ENCODE assay signal across 2 cellular contexts in the genomic region with DNA sequence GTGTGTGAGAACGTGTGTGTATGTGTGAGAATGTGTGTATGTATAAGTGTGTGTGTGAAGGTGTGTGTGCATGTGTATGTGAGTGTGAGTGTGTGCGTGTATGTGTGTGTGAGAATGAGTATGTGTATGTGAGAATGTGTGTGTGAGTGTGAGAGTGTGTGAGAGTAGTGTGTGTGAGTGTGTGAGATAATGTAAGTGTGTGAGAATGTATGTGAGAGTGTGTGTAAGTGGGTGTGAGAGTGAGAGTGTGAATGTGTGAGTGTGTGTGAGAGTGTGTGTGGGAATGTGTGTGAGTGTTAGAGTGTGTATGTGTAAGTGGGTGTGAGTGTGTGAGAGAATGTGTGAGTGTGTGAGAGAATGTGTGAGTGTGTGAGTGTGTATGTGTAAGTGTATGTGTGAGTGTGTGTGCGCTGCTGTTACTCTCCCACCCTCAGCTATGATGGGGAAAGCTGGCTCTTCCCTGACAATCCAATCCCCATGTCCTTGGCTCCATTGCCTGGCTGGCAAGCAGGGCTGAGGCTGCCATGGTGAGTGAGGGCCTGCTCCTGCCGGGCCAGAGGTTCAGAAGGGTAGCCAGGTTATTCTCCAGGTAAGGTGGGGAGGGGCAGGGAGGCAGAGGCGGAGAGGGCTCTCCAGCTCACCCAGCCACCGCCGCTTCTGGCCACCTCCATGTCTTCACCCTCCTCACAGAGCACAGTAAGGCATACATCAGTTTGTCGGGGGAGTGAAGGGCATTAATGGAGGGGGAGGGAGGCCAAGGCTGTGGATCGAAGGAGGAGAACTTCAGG.
TF ChIP-seq lines count a peak whose summit lies in the region.

No MANE protein-coding gene starts in this region.

TF ChIP-seq in HEK293, 187 proteins besides CTCF, POLR2A, EP300 and RAD21 (continued from another document and continues in another):
- no peak for TF ChIP-seq ZNF558 (tag by site-specific recombination; IDR thresholded peaks at IDR 0.05)
- TF ChIP-seq, protein P1, sequence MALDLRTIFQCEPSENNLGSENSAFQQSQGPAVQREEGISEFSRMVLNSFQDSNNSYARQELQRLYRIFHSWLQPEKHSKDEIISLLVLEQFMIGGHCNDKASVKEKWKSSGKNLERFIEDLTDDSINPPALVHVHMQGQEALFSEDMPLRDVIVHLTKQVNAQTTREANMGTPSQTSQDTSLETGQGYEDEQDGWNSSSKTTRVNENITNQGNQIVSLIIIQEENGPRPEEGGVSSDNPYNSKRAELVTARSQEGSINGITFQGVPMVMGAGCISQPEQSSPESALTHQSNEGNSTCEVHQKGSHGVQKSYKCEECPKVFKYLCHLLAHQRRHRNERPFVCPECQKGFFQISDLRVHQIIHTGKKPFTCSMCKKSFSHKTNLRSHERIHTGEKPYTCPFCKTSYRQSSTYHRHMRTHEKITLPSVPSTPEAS (tag by site-specific recombination; IDR thresholded peaks at IDR 0.05), result peak; percentile 86
- TF ChIP-seq ZNF223 (tag by site-specific recombination; IDR thresholded peaks at IDR 0.05), result no peak
- TF ChIP-seq, protein P2, sequence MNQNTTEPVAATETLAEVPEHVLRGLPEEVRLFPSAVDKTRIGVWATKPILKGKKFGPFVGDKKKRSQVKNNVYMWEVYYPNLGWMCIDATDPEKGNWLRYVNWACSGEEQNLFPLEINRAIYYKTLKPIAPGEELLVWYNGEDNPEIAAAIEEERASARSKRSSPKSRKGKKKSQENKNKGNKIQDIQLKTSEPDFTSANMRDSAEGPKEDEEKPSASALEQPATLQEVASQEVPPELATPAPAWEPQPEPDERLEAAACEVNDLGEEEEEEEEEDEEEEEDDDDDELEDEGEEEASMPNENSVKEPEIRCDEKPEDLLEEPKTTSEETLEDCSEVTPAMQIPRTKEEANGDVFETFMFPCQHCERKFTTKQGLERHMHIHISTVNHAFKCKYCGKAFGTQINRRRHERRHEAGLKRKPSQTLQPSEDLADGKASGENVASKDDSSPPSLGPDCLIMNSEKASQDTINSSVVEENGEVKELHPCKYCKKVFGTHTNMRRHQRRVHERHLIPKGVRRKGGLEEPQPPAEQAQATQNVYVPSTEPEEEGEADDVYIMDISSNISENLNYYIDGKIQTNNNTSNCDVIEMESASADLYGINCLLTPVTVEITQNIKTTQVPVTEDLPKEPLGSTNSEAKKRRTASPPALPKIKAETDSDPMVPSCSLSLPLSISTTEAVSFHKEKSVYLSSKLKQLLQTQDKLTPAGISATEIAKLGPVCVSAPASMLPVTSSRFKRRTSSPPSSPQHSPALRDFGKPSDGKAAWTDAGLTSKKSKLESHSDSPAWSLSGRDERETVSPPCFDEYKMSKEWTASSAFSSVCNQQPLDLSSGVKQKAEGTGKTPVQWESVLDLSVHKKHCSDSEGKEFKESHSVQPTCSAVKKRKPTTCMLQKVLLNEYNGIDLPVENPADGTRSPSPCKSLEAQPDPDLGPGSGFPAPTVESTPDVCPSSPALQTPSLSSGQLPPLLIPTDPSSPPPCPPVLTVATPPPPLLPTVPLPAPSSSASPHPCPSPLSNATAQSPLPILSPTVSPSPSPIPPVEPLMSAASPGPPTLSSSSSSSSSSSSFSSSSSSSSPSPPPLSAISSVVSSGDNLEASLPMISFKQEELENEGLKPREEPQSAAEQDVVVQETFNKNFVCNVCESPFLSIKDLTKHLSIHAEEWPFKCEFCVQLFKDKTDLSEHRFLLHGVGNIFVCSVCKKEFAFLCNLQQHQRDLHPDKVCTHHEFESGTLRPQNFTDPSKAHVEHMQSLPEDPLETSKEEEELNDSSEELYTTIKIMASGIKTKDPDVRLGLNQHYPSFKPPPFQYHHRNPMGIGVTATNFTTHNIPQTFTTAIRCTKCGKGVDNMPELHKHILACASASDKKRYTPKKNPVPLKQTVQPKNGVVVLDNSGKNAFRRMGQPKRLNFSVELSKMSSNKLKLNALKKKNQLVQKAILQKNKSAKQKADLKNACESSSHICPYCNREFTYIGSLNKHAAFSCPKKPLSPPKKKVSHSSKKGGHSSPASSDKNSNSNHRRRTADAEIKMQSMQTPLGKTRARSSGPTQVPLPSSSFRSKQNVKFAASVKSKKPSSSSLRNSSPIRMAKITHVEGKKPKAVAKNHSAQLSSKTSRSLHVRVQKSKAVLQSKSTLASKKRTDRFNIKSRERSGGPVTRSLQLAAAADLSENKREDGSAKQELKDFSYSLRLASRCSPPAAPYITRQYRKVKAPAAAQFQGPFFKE (tag by site-specific recombination; IDR thresholded peaks at IDR 0.05; ENCODE audit: borderline replicate concordance), result no peak
- no peak for TF ChIP-seq FEZF1 (tag by site-specific recombination; IDR thresholded peaks at IDR 0.05)
- peak; percentile 35; the same call in 1 of the 2 replicates for TF ChIP-seq ZFHX2 (tag by site-specific recombination; conservative IDR thresholded peaks at IDR 0.05)
- peak; percentile 34; the same call in 1 of the 2 replicates for TF ChIP-seq ZNF791 (tag by site-specific recombination; IDR thresholded peaks at IDR 0.05)
- TF ChIP-seq HOXA7 (CRISPR knock-in tag; IDR thresholded peaks at IDR 0.05; ENCODE audit: borderline replicate concordance), result no peak
- no peak for TF ChIP-seq ZNF664 (tag by site-specific recombination; IDR thresholded peaks at IDR 0.05)
- TF ChIP-seq MEIS1 (CRISPR knock-in tag; IDR thresholded peaks at IDR 0.05; ENCODE audit: borderline replicate concordance), result no peak
- TF ChIP-seq, protein P3, sequence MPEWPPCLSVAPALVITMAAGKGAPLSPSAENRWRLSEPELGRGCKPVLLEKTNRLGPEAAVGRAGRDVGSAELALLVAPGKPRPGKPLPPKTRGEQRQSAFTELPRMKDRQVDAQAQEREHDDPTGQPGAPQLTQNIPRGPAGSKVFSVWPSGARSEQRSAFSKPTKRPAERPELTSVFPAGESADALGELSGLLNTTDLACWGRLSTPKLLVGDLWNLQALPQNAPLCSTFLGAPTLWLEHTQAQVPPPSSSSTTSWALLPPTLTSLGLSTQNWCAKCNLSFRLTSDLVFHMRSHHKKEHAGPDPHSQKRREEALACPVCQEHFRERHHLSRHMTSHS (tag by site-specific recombination; IDR thresholded peaks at IDR 0.05), result no peak
- TF ChIP-seq ZNF571 (tag by site-specific recombination; IDR thresholded peaks at IDR 0.05), result peak; percentile 78; the same call in 1 of the 2 replicates
- TF ChIP-seq, protein P4, sequence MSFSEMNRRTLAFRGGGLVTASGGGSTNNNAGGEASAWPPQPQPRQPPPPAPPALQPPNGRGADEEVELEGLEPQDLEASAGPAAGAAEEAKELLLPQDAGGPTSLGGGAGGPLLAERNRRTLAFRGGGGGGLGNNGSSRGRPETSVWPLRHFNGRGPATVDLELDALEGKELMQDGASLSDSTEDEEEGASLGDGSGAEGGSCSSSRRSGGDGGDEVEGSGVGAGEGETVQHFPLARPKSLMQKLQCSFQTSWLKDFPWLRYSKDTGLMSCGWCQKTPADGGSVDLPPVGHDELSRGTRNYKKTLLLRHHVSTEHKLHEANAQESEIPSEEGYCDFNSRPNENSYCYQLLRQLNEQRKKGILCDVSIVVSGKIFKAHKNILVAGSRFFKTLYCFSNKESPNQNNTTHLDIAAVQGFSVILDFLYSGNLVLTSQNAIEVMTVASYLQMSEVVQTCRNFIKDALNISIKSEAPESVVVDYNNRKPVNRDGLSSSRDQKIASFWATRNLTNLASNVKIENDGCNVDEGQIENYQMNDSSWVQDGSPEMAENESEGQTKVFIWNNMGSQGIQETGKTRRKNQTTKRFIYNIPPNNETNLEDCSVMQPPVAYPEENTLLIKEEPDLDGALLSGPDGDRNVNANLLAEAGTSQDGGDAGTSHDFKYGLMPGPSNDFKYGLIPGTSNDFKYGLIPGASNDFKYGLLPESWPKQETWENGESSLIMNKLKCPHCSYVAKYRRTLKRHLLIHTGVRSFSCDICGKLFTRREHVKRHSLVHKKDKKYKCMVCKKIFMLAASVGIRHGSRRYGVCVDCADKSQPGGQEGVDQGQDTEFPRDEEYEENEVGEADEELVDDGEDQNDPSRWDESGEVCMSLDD (tag by site-specific recombination; IDR thresholded peaks at IDR 0.05), result no peak
- TF ChIP-seq ZNF302 (tag by site-specific recombination; IDR thresholded peaks at IDR 0.05; ENCODE audit: low read depth), result no peak
- no peak for TF ChIP-seq ZNF610 (tag by site-specific recombination; IDR thresholded peaks at IDR 0.05; ENCODE audit: borderline replicate concordance)

TF ChIP-seq in K562, 482 proteins besides CTCF, POLR2A, EP300 and RAD21:
- no peak for TF ChIP-seq STAG1 (CRISPR knock-in tag; IDR thresholded peaks at IDR 0.05; ENCODE audit: borderline replicate concordance)
- TF ChIP-seq HMG20B (CRISPR knock-in tag; IDR thresholded peaks at IDR 0.05), result no peak
- TF ChIP-seq, protein P5, sequence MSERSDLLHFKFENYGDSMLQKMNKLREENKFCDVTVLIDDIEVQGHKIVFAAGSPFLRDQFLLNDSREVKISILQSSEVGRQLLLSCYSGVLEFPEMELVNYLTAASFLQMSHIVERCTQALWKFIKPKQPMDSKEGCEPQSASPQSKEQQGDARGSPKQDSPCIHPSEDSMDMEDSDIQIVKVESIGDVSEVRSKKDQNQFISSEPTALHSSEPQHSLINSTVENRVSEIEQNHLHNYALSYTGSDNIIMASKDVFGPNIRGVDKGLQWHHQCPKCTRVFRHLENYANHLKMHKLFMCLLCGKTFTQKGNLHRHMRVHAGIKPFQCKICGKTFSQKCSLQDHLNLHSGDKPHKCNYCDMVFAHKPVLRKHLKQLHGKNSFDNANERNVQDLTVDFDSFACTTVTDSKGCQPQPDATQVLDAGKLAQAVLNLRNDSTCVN (CRISPR knock-in tag; IDR thresholded peaks at IDR 0.05), result peak; percentile 74; the same call in 1 of the 2 replicates
- no peak for TF ChIP-seq FOXM1 (IDR thresholded peaks at IDR 0.05; ENCODE audit: low read depth)
- no peak for TF ChIP-seq FOXM1 (CRISPR knock-in tag; IDR thresholded peaks at IDR 0.05; ENCODE audit: low read depth)
- TF ChIP-seq, protein P6, sequence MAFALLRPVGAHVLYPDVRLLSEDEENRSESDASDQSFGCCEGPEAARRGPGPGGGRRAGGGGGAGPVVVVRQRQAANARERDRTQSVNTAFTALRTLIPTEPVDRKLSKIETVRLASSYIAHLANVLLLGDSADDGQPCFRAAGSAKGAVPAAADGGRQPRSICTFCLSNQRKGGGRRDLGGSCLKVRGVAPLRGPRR (CRISPR knock-in tag; IDR thresholded peaks at IDR 0.05), result no peak
- no peak for TF ChIP-seq RNF2 (IDR thresholded peaks at IDR 0.05)
- TF ChIP-seq, protein P7, sequence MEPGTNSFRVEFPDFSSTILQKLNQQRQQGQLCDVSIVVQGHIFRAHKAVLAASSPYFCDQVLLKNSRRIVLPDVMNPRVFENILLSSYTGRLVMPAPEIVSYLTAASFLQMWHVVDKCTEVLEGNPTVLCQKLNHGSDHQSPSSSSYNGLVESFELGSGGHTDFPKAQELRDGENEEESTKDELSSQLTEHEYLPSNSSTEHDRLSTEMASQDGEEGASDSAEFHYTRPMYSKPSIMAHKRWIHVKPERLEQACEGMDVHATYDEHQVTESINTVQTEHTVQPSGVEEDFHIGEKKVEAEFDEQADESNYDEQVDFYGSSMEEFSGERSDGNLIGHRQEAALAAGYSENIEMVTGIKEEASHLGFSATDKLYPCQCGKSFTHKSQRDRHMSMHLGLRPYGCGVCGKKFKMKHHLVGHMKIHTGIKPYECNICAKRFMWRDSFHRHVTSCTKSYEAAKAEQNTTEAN (CRISPR knock-in tag; IDR thresholded peaks at IDR 0.05), result peak; percentile 98
- TF ChIP-seq ZNF384 (IDR thresholded peaks at IDR 0.05; ENCODE audit: low read depth, low read length), result no peak
- TF ChIP-seq RBM34 (IDR thresholded peaks at IDR 0.05; ENCODE audit: borderline replicate concordance, insufficient read depth, low read length), result no peak
- peak; percentile 68; the same call in 1 of the 2 replicates for TF ChIP-seq OTX1 (CRISPR knock-in tag; IDR thresholded peaks at IDR 0.05)
- no peak for TF ChIP-seq XRCC3 (IDR thresholded peaks at IDR 0.05)
- TF ChIP-seq ELF4 (CRISPR knock-in tag; IDR thresholded peaks at IDR 0.05), result peak; percentile 87; the same call in 1 of the 2 replicates
- no peak for TF ChIP-seq CSDE1 (IDR thresholded peaks at IDR 0.05)
- no peak for TF ChIP-seq NFE2L1 (tag; IDR thresholded peaks at IDR 0.05; ENCODE audit: borderline replicate concordance, low read depth)
- TF ChIP-seq, protein P8, sequence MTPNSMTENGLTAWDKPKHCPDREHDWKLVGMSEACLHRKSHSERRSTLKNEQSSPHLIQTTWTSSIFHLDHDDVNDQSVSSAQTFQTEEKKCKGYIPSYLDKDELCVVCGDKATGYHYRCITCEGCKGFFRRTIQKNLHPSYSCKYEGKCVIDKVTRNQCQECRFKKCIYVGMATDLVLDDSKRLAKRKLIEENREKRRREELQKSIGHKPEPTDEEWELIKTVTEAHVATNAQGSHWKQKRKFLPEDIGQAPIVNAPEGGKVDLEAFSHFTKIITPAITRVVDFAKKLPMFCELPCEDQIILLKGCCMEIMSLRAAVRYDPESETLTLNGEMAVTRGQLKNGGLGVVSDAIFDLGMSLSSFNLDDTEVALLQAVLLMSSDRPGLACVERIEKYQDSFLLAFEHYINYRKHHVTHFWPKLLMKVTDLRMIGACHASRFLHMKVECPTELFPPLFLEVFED (CRISPR knock-in tag; conservative IDR thresholded peaks at IDR 0.05), result peak; percentile 83; the same call in 1 of the 2 replicates
- TF ChIP-seq, protein P9, sequence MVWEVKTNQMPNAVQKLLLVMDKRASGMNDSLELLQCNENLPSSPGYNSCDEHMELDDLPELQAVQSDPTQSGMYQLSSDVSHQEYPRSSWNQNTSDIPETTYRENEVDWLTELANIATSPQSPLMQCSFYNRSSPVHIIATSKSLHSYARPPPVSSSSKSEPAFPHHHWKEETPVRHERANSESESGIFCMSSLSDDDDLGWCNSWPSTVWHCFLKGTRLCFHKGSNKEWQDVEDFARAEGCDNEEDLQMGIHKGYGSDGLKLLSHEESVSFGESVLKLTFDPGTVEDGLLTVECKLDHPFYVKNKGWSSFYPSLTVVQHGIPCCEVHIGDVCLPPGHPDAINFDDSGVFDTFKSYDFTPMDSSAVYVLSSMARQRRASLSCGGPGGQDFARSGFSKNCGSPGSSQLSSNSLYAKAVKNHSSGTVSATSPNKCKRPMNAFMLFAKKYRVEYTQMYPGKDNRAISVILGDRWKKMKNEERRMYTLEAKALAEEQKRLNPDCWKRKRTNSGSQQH (CRISPR knock-in tag; IDR thresholded peaks at IDR 0.05), result 0 out of 2 replicates have a peak, but pooled peaks have one; percentile 35
- TF ChIP-seq ZNF717 (CRISPR knock-in tag; IDR thresholded peaks at IDR 0.05), result no peak
- no peak for TF ChIP-seq MTF1 (CRISPR knock-in tag; IDR thresholded peaks at IDR 0.05; ENCODE audit: borderline replicate concordance)
- no peak for TF ChIP-seq PML (IDR thresholded peaks at IDR 0.05; ENCODE audit: low read length)
